ENCODE assay signal across 20 cellular contexts in the genomic region with DNA sequence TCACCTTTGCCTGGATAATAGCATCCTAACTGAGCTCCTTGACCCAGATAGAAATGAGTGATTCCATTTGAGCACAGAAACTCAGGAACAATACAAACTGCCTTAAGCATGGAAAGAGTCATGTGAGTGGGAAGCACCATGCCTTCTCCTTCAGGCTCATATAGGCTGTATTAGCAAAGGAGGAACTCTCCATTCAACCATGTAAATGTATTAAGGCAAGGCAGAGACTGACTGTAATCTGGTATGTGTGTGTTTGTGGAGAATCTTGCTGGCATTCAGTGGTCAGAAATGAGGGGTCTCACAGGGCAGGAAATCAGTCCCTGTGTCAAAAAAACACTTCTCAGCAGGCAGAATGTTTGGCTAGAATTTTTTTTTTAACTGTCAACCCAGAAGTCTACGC.
"Had no signal": no experiment of that assay in that cellular context is flagged by ENCODE, and none has a peak within 500 bp of the region (broad histone marks: within the 10 kb centered on the region; RNA-seq: fewer than 3 reads in every experiment).

No MANE protein-coding gene starts in this region.

- H3K27ac ChIP-seq: adrenal gland, psoas muscle had no signal

- H3K27me3 ChIP-seq: adrenal gland, spleen had no signal

- H3K4me3 ChIP-seq: adrenal gland, psoas muscle, spleen had no signal

- H3K27ac Mint-ChIP-seq: activated CD4-positive, alpha-beta memory T cell treated with anti-CD3 and anti-CD28 coated beads for 36 hours; activated naive CD4-positive, alpha-beta T cell treated with anti-CD3 and anti-CD28 coated beads for 36 hours; activated T-helper 1 cell treated with anti-CD3 and anti-CD28 coated beads, Interleukin-12 subunit alpha, Interleukin-12 subunit beta, Interleukin-2, Interleukin-4 antibody, amounts not matched to agents 30 ng/mL and 10 ng/mL and 1 ng/mL, durations not matched to agents 14 hours and 24 hours and 36 hours; brain; dendritic cell treated with granulocyte-macrophage colony-stimulating factor and Interleukin-4, amounts not matched to agents 40 ng/mL and 50 ng/mL, for 4 days had no signal

- DNase-seq: activated CD4-positive, alpha-beta memory T cell treated with anti-CD3 and anti-CD28 coated beads for 36 hours; activated CD4-positive, CD25-positive, alpha-beta regulatory T cell treated with anti-CD3 and anti-CD28 coated beads, Interleukin-2, amount 50 U/mL, for 72 hours; activated naive CD4-positive, alpha-beta T cell treated with anti-CD3 and anti-CD28 coated beads for 36 hours; adrenal gland; erythroblast; hippocampal formation; midbrain; occipital lobe; psoas muscle; spleen; stimulated activated CD4-positive, alpha-beta T cell treated with anti-CD3 and anti-CD28 coated beads, Interleukin-1b, Interleukin-23, amount 100 ng/mL, for 48 hours; stimulated activated naive B cell treated with anti-CD40 and anti-IgM and Interleukin-4, amounts not matched to agents 10 μg/mL and 1 μg/mL and 100 μg/mL, for 72 hours; substantia nigra; T-helper 2 cell; trophoblast cell had no signal

- ATAC-seq: psoas muscle; sciatic nerve; stimulated activated naive B cell treated with anti-CD40 and anti-IgM and Interleukin-4, amounts not matched to agents 10 μg/mL and 1 μg/mL and 100 μg/mL, for 72 hours had no signal

- H3K4me1 Mint-ChIP-seq: brain had no signal

- H3K27me3 Mint-ChIP-seq: activated CD4-positive, alpha-beta memory T cell treated with anti-CD3 and anti-CD28 coated beads for 36 hours; brain; dendritic cell treated with granulocyte-macrophage colony-stimulating factor and Interleukin-4, amounts not matched to agents 40 ng/mL and 50 ng/mL, for 4 days; stimulated activated naive B cell treated with anti-CD40 and anti-IgM and Interleukin-4, amounts not matched to agents 10 μg/mL and 1 μg/mL and 100 μg/mL, for 72 hours had no signal

- H3K4me3 Mint-ChIP-seq: activated CD4-positive, alpha-beta memory T cell treated with anti-CD3 and anti-CD28 coated beads for 36 hours; activated naive CD4-positive, alpha-beta T cell treated with anti-CD3 and anti-CD28 coated beads for 36 hours; activated T-helper 1 cell treated with anti-CD3 and anti-CD28 coated beads, Interleukin-12 subunit alpha, Interleukin-12 subunit beta, Interleukin-2, Interleukin-4 antibody, amounts not matched to agents 30 ng/mL and 10 ng/mL and 1 ng/mL, durations not matched to agents 14 hours and 24 hours and 36 hours; brain; dendritic cell treated with granulocyte-macrophage colony-stimulating factor and Interleukin-4, amounts not matched to agents 40 ng/mL and 50 ng/mL, for 4 days; stimulated activated naive B cell treated with anti-CD40 and anti-IgM and Interleukin-4, amounts not matched to agents 10 μg/mL and 1 μg/mL and 100 μg/mL, for 72 hours had no signal

- H3K36me3 ChIP-seq: adrenal gland, spleen had no signal

- FAIRE-seq: TTC549 had no signal

- H3K9me3 ChIP-seq: adrenal gland, psoas muscle had no signal
